Comparison of ENCODE assay signal across 39 cellular contexts in genomic region chr10:131277278-131277677, GRCh38. TPM values are rescaled to one million over a fixed set of nuclear protein-coding genes. Genes with fewer than 3 reads are reported as not detected.
"Had no signal": no experiment of that assay in that cellular context is flagged by ENCODE, and none has a peak within 500 bp of the region (broad histone marks: within the 10 kb centered on the region; RNA-seq: fewer than 3 reads in every experiment).

No MANE protein-coding gene starts in this region.

- H3K27me3 Mint-ChIP-seq: activated CD8-positive, alpha-beta memory T cell treated with anti-CD3 and anti-CD28 coated beads, Interleukin-2, amount 10 ng/mL, durations not matched to agents 7 days and 5 days; activated CD8-positive, alpha-beta T cell treated with anti-CD3 and anti-CD28 coated beads for 36 hours; activated naive CD4-positive, alpha-beta T cell treated with anti-CD3 and anti-CD28 coated beads, Interleukin-2, amount 50 U/mL, for 24 hours; effector memory CD8-positive, alpha-beta T cell; T-helper 17 cell had no signal

- H3K27ac ChIP-seq: adrenal gland, body of pancreas, esophagus squamous epithelium, gastroesophageal sphincter, WERI-Rb-1 had no signal

- H3K9me3 ChIP-seq: adrenal gland, body of pancreas, esophagus squamous epithelium, gastroesophageal sphincter had no signal

- H3K36me3 Mint-ChIP-seq: activated CD8-positive, alpha-beta memory T cell treated with anti-CD3 and anti-CD28 coated beads, Interleukin-2, amount 10 ng/mL, durations not matched to agents 7 days and 5 days; activated naive CD4-positive, alpha-beta T cell treated with anti-CD3 and anti-CD28 coated beads, Interleukin-2, amount 50 U/mL, for 24 hours; activated naive CD8-positive, alpha-beta T cell treated with anti-CD3 and anti-CD28 coated beads for 36 hours had no signal

- DNase-seq: activated CD4-positive, alpha-beta T cell treated with anti-CD3 and anti-CD28 coated beads for 4 hours; activated CD4-positive, alpha-beta T cell treated with anti-CD3 and anti-CD28 coated beads, Interleukin-2, amount 50 U/mL, for 1 hour; activated CD4-positive, alpha-beta T cell treated with anti-CD3 and anti-CD28 coated beads, Interleukin-2, amount 50 U/mL, for 48 hours; activated CD4-positive, CD25-positive, alpha-beta regulatory T cell; activated CD4-positive, CD25-positive, alpha-beta regulatory T cell treated with anti-CD3 and anti-CD28 coated beads, Interleukin-2, amount 50 U/mL, for 72 hours; activated CD8-positive, alpha-beta memory T cell treated with anti-CD3 and anti-CD28 coated beads, Interleukin-2, amount 10 ng/mL, durations not matched to agents 7 days and 5 days; activated CD8-positive, alpha-beta memory T cell treated with anti-CD3 and anti-CD28 coated beads, Interleukin-2, amount 50 U/mL, for 4 hours; activated CD8-positive, alpha-beta T cell treated with anti-CD3 and anti-CD28 coated beads for 36 hours; activated effector memory CD4-positive, alpha-beta T cell treated with anti-CD3 and anti-CD28 coated beads, Interleukin-2, amount 50 U/mL, for 16 hours; activated naive CD4-positive, alpha-beta T cell treated with anti-CD3 and anti-CD28 coated beads for 36 hours; activated naive CD8-positive, alpha-beta T cell treated with anti-CD3 and anti-CD28 coated beads for 36 hours; activated naive CD8-positive, alpha-beta T cell treated with anti-CD3 and anti-CD28 coated beads, Interleukin-2, amount 50 U/mL, for 24 hours; activated T-cell treated with anti-CD3 and anti-CD28 coated beads, Interleukin-2, amount 50 U/mL, for 1 hour; activated T-cell treated with anti-CD3 and anti-CD28 coated beads, Interleukin-2, amount 50 U/mL, for 48 hours; adrenal gland; amygdala; aorta; body of pancreas; caudate nucleus; cortex of kidney; dermis blood vessel endothelial cell; effector CD4-positive, alpha-beta T cell; effector memory CD8-positive, alpha-beta T cell; erythroblast; esophagus squamous epithelium; foreskin melanocyte; T-helper 1 cell; T-helper 17 cell; T1000; WERI-Rb-1 had no signal

- H3K27ac Mint-ChIP-seq: activated CD8-positive, alpha-beta memory T cell treated with anti-CD3 and anti-CD28 coated beads, Interleukin-2, amount 10 ng/mL, durations not matched to agents 7 days and 5 days; activated CD8-positive, alpha-beta T cell treated with anti-CD3 and anti-CD28 coated beads for 36 hours; activated naive CD4-positive, alpha-beta T cell treated with anti-CD3 and anti-CD28 coated beads for 36 hours; activated naive CD4-positive, alpha-beta T cell treated with anti-CD3 and anti-CD28 coated beads, Interleukin-2, amount 50 U/mL, for 24 hours; activated naive CD8-positive, alpha-beta T cell treated with anti-CD3 and anti-CD28 coated beads for 36 hours; activated naive CD8-positive, alpha-beta T cell treated with anti-CD3 and anti-CD28 coated beads, Interleukin-2, amount 50 U/mL, for 24 hours; activated T-helper 1 cell treated with anti-CD3 and anti-CD28 coated beads, Interleukin-12 subunit alpha, Interleukin-12 subunit beta, Interleukin-2, Interleukin-4 antibody, amounts not matched to agents 30 ng/mL and 10 ng/mL and 1 ng/mL, durations not matched to agents 14 hours and 24 hours and 36 hours; activated T-helper 2 cell treated with anti-CD3 and anti-CD28 coated beads, Interferon-gamma antibody, Interleukin-2, Interleukin-4, amounts not matched to agents 10 μg/mL and 5 μg/mL and 100 μg/mL, durations not matched to agents 14 hours and 24 hours and 36 hours; effector memory CD8-positive, alpha-beta T cell; T-helper 17 cell; T-helper 2 cell treated with Interferon-gamma antibody and Interleukin-4, amounts not matched to agents 5 μg/mL and 100 μg/mL, for 36 hours had no signal

- H3K36me3 ChIP-seq: adrenal gland, esophagus squamous epithelium, gastroesophageal sphincter, WERI-Rb-1 had no signal

- H3K4me1 Mint-ChIP-seq: activated CD8-positive, alpha-beta memory T cell treated with anti-CD3 and anti-CD28 coated beads, Interleukin-2, amount 10 ng/mL, durations not matched to agents 7 days and 5 days; activated naive CD4-positive, alpha-beta T cell treated with anti-CD3 and anti-CD28 coated beads, Interleukin-2, amount 50 U/mL, for 24 hours; activated naive CD8-positive, alpha-beta T cell treated with anti-CD3 and anti-CD28 coated beads for 36 hours; activated naive CD8-positive, alpha-beta T cell treated with anti-CD3 and anti-CD28 coated beads, Interleukin-2, amount 50 U/mL, for 24 hours; T-helper 17 cell had no signal

- H3K27me3 ChIP-seq: adrenal gland, body of pancreas had no signal

- ATAC-seq: activated CD8-positive, alpha-beta memory T cell treated with anti-CD3 and anti-CD28 coated beads, Interleukin-2, amount 10 ng/mL, durations not matched to agents 7 days and 5 days; activated CD8-positive, alpha-beta T cell treated with anti-CD3 and anti-CD28 coated beads for 36 hours; activated naive CD8-positive, alpha-beta T cell treated with anti-CD3 and anti-CD28 coated beads, Interleukin-2, amount 50 U/mL, for 24 hours; body of pancreas; effector memory CD8-positive, alpha-beta T cell; gastroesophageal sphincter; T-helper 17 cell had no signal

- H3K4me1 ChIP-seq: adrenal gland, body of pancreas, esophagus squamous epithelium, gastroesophageal sphincter had no signal

- H3K4me3 ChIP-seq: adrenal gland, body of pancreas, esophagus squamous epithelium, gastroesophageal sphincter had no signal

- H3K9me3 Mint-ChIP-seq: activated CD8-positive, alpha-beta T cell treated with anti-CD3 and anti-CD28 coated beads for 36 hours; activated naive CD4-positive, alpha-beta T cell treated with anti-CD3 and anti-CD28 coated beads for 36 hours; activated naive CD4-positive, alpha-beta T cell treated with anti-CD3 and anti-CD28 coated beads, Interleukin-2, amount 50 U/mL, for 24 hours; activated naive CD8-positive, alpha-beta T cell treated with anti-CD3 and anti-CD28 coated beads for 36 hours; activated naive CD8-positive, alpha-beta T cell treated with anti-CD3 and anti-CD28 coated beads, Interleukin-2, amount 50 U/mL, for 24 hours; activated T-helper 1 cell treated with anti-CD3 and anti-CD28 coated beads, Interleukin-12 subunit alpha, Interleukin-12 subunit beta, Interleukin-2, Interleukin-4 antibody, amounts not matched to agents 30 ng/mL and 10 ng/mL and 1 ng/mL, durations not matched to agents 14 hours and 24 hours and 36 hours; activated T-helper 2 cell treated with anti-CD3 and anti-CD28 coated beads, Interferon-gamma antibody, Interleukin-2, Interleukin-4, amounts not matched to agents 10 μg/mL and 5 μg/mL and 100 μg/mL, durations not matched to agents 14 hours and 24 hours and 36 hours; effector memory CD8-positive, alpha-beta T cell; T-helper 2 cell treated with Interferon-gamma antibody and Interleukin-4, amounts not matched to agents 5 μg/mL and 100 μg/mL, for 36 hours had no signal

- H3K4me3 Mint-ChIP-seq: activated CD8-positive, alpha-beta memory T cell treated with anti-CD3 and anti-CD28 coated beads, Interleukin-2, amount 10 ng/mL, durations not matched to agents 7 days and 5 days; activated CD8-positive, alpha-beta T cell treated with anti-CD3 and anti-CD28 coated beads for 36 hours; activated naive CD4-positive, alpha-beta T cell treated with anti-CD3 and anti-CD28 coated beads for 36 hours; activated naive CD4-positive, alpha-beta T cell treated with anti-CD3 and anti-CD28 coated beads, Interleukin-2, amount 50 U/mL, for 24 hours; activated naive CD8-positive, alpha-beta T cell treated with anti-CD3 and anti-CD28 coated beads for 36 hours; activated naive CD8-positive, alpha-beta T cell treated with anti-CD3 and anti-CD28 coated beads, Interleukin-2, amount 50 U/mL, for 24 hours; activated T-helper 1 cell treated with anti-CD3 and anti-CD28 coated beads, Interleukin-12 subunit alpha, Interleukin-12 subunit beta, Interleukin-2, Interleukin-4 antibody, amounts not matched to agents 30 ng/mL and 10 ng/mL and 1 ng/mL, durations not matched to agents 14 hours and 24 hours and 36 hours; effector memory CD8-positive, alpha-beta T cell; T-helper 17 cell; T-helper 2 cell treated with Interferon-gamma antibody and Interleukin-4, amounts not matched to agents 5 μg/mL and 100 μg/mL, for 36 hours had no signal

RNA-seq across cellular contexts. Expression of gene TCERG1L, which starts 34.2 kb away (rescaled TPM):
- total RNA-seq: activated CD8-positive, alpha-beta T cell treated with anti-CD3 and anti-CD28 coated beads for 36 hours; aorta; chondrocyte; dermis blood vessel endothelial cell; fibroblast of lung; fibroblast of villous mesenchyme; glomerular endothelial cell; T-helper 17 cell had no signal
- polyA plus RNA-seq: aorta had no signal
